8 cellular contexts compared by ENCODE assay signal in the genomic region with DNA sequence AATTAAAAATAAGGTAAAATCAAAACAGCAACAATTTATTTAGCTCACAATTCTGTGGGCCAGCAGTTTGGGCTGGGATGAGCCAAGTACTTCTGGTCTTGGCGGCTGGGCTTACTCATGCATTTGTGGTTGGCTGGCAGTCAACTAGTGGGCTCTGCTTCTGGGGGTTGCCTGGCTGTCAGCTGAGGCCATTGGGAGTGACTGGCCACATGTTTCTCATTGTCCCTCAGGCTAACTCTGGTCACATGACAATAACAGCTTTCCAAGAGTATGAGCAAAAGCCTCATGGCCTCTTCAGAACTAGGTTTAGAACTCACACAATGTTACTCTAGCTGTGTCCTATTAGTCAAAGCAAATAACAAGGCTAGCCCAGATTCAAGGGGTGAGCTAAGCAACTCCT. TPM values are rescaled to one million over a fixed set of nuclear protein-coding genes. Genes with fewer than 3 reads are reported as not detected.
DNase-seq lines count a peak whose midpoint lies in the region; ATAC-seq and TF ChIP-seq lines count a peak whose summit lies in the region.

No MANE protein-coding gene starts in this region.

- DNase-seq in GM23338 (ENCODE audit: low spot score) (no peak), RKO (ENCODE audit: low spot score) (peak; percentile 5), fibroblast of mammary gland (ENCODE audit: low read depth) (peak; percentile 96), inferior parietal cortex (ENCODE audit: extremely low spot score) (no peak), NAMALWA (ENCODE audit: low spot score) (no peak)
- peak; percentile 48 for DNase-seq in stimulated activated CD4-positive, alpha-beta T cell treated with anti-CD3 and anti-CD28 coated beads, Interleukin-4, amount 100 ng/mL, for 24 hours
- no peak for DNase-seq in effector CD8-positive, alpha-beta T cell (lab: John Stamatoyannopoulos, UW)

- H3K79me2 ChIP-seq in GM23338 (replicated peaks; ENCODE audit: insufficient read depth), result no peaks in the 10 kb centered on the region

- H3K27ac ChIP-seq in GM23338 (ENCODE audit: low read depth), result no peak overlapping the region

- peaks cover 13% of the 10 kb centered on the region for H3K9me2 ChIP-seq in GM23338 (ENCODE audit: insufficient read depth)

- TF ChIP-seq CTCF in GM23338 (conservative IDR thresholded peaks at IDR 0.05; ENCODE audit: low read depth in 2 of 2) (no peak), fibroblast of mammary gland (conservative IDR thresholded peaks at IDR 0.05; ENCODE audit: control insufficient read depth, insufficient read depth, low read depth, low read length) (no peak)

- H3F3A ChIP-seq in GM23338 (replicated peaks; ENCODE audit: low read depth), result no peaks in the 10 kb centered on the region

- H3K4me3 ChIP-seq in GM23338 (no peak overlapping the region), fibroblast of mammary gland (ENCODE audit: control insufficient read depth, low read depth, low read length) (no peak overlapping the region)

- H3K9me3 Mint-ChIP-seq in GM23338, result no peaks in the 10 kb centered on the region

- H3K4me2 ChIP-seq in GM23338, result no peak overlapping the region

- ATAC-seq in GM23338, result no peak
- ATAC-seq in GM19397 (IDR thresholded peaks at IDR 0.05; ENCODE audit: unreplicated experiment), result no peak

- no peaks in the 10 kb centered on the region for H4K20me1 ChIP-seq in GM23338 (replicated peaks; ENCODE audit: insufficient read depth)

- H3K4me1 Mint-ChIP-seq in GM23338, result peaks cover 16% of the 10 kb centered on the region

- H3K27me3 ChIP-seq in GM23338 (ENCODE audit: insufficient read depth), result no peaks in the 10 kb centered on the region

- no peaks in the 10 kb centered on the region for H3K36me3 Mint-ChIP-seq in GM23338 (ENCODE audit: low read depth)

- no peak overlapping the region for H3K4me3 Mint-ChIP-seq in GM23338

- H3K27ac Mint-ChIP-seq in GM23338, result no peak overlapping the region

- peak overlapping the region; percentile 80 for H2AFZ ChIP-seq in GM23338

- H3K27me3 Mint-ChIP-seq in GM23338 (ENCODE audit: insufficient read depth, low read depth, poor library complexity), result peaks cover 6% of the 10 kb centered on the region

- H3K4me1 ChIP-seq in GM23338 (ENCODE audit: insufficient read depth), result peaks cover 12% of the 10 kb centered on the region

- H3K36me3 ChIP-seq in GM23338 (ENCODE audit: insufficient read depth), result no peaks in the 10 kb centered on the region

TF ChIP-seq in GM23338, 12 proteins besides CTCF, POLR2A, EP300 and RAD21:
- TF ChIP-seq, protein P1, sequence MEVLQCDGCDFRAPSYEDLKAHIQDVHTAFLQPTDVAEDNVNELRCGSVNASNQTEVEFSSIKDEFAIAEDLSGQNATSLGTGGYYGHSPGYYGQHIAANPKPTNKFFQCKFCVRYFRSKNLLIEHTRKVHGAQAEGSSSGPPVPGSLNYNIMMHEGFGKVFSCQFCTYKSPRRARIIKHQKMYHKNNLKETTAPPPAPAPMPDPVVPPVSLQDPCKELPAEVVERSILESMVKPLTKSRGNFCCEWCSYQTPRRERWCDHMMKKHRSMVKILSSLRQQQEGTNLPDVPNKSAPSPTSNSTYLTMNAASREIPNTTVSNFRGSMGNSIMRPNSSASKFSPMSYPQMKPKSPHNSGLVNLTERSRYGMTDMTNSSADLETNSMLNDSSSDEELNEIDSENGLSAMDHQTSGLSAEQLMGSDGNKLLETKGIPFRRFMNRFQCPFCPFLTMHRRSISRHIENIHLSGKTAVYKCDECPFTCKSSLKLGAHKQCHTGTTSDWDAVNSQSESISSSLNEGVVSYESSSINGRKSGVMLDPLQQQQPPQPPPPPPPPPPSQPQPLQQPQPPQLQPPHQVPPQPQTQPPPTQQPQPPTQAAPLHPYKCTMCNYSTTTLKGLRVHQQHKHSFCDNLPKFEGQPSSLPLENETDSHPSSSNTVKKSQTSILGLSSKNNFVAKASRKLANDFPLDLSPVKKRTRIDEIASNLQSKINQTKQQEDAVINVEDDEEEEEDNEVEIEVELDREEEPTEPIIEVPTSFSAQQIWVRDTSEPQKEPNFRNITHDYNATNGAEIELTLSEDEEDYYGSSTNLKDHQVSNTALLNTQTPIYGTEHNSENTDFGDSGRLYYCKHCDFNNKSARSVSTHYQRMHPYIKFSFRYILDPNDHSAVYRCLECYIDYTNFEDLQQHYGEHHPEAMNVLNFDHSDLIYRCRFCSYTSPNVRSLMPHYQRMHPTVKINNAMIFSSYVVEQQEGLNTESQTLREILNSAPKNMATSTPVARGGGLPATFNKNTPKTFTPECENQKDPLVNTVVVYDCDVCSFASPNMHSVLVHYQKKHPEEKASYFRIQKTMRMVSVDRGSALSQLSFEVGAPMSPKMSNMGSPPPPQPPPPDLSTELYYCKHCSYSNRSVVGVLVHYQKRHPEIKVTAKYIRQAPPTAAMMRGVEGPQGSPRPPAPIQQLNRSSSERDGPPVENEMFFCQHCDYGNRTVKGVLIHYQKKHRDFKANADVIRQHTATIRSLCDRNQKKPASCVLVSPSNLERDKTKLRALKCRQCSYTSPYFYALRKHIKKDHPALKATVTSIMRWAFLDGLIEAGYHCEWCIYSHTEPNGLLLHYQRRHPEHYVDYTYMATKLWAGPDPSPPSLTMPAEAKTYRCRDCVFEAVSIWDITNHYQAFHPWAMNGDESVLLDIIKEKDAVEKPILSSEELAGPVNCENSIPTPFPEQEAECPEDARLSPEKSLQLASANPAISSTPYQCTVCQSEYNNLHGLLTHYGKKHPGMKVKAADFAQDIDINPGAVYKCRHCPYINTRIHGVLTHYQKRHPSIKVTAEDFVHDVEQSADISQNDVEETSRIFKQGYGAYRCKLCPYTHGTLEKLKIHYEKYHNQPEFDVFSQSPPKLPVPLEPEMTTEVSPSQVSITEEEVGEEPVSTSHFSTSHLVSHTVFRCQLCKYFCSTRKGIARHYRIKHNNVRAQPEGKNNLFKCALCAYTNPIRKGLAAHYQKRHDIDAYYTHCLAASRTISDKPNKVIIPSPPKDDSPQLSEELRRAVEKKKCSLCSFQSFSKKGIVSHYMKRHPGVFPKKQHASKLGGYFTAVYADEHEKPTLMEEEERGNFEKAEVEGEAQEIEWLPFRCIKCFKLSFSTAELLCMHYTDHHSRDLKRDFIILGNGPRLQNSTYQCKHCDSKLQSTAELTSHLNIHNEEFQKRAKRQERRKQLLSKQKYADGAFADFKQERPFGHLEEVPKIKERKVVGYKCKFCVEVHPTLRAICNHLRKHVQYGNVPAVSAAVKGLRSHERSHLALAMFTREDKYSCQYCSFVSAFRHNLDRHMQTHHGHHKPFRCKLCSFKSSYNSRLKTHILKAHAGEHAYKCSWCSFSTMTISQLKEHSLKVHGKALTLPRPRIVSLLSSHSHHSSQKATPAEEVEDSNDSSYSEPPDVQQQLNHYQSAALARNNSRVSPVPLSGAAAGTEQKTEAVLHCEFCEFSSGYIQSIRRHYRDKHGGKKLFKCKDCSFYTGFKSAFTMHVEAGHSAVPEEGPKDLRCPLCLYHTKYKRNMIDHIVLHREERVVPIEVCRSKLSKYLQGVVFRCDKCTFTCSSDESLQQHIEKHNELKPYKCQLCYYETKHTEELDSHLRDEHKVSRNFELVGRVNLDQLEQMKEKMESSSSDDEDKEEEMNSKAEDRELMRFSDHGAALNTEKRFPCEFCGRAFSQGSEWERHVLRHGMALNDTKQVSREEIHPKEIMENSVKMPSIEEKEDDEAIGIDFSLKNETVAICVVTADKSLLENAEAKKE (CRISPR knock-in tag; IDR thresholded peaks at IDR 0.05), result no peak
- TF ChIP-seq CREB1 (CRISPR knock-in tag; IDR thresholded peaks at IDR 0.05; ENCODE audit: low read depth) (no peak), POLR2AphosphoS5 (IDR thresholded peaks at IDR 0.05; ENCODE audit: low read depth) (no peak)

RNA-seq across cellular contexts. Expression of a gene that starts 15.6 kb away (rescaled TPM):
- not detected in 2 replicates for total RNA-seq in GM23338 (2014; rRNA removed; shearing (Covaris generic))
- not detected in 2 replicates for polyA plus RNA-seq in GM23338 (2016; fragmentation: Nextera tagmentation; extraction: Ambion mirVana)

RNA-seq across cellular contexts. Expression of a gene that starts 47.6 kb away (rescaled TPM):
- total RNA-seq in GM23338 (2014; rRNA removed; shearing (Covaris generic)), result not detected in 2 replicates
- polyA plus RNA-seq in GM23338 (2016; fragmentation: Nextera tagmentation; extraction: Ambion mirVana), result 0.68 TPM in 1 of 2 replicates, not detected in the other

Comparison
In these comparisons a context has a peak if more than half of its experiments do, and no peak if none do; other contexts are left out.
1. DNase-seq: peak in RKO (single experiment), fibroblast of mammary gland (single experiment) and stimulated activated CD4-positive, alpha-beta T cell treated with anti-CD3 and anti-CD28 coated beads, Interleukin-4, amount 100 ng/mL, for 24 hours (single experiment); none in GM23338 (single experiment), effector CD8-positive, alpha-beta T cell (single experiment), inferior parietal cortex (single experiment) and NAMALWA (single experiment).